Comparison of ENCODE assay signal across 11 cellular contexts in the genomic region with DNA sequence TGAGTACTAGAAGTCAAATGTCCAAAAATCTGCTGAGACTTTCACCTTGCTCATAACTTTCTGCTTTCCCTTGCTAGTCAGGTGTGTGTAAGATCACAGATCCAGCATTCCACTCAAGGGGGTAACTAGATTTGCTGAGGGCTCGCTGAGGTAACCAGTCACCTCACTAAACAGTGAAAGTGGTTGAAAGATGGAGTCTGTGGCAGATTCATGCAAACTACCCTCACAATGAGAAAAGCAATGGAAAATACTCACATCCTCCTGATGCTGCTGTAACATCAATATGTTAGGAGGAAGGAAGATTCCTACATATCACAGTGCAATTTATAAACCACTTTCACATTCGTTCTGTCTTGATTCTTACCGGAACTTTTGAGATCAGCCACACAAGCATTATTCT.
DNase-seq lines count a peak whose midpoint lies in the region; ATAC-seq and TF ChIP-seq lines count a peak whose summit lies in the region.
"Had no signal": no experiment of that assay in that cellular context is flagged by ENCODE, and none has a peak within 500 bp of the region (broad histone marks: within the 10 kb centered on the region; RNA-seq: fewer than 3 reads in every experiment).

No MANE protein-coding gene starts in this region.

- peaks cover 51% of the 10 kb centered on the region for H3K4me1 Mint-ChIP-seq in dendritic cell treated with granulocyte-macrophage colony-stimulating factor and Interleukin-4, amounts not matched to agents 40 ng/mL and 50 ng/mL, for 4 days (ENCODE audit: low read depth)

- H3K27me3 Mint-ChIP-seq in dendritic cell treated with granulocyte-macrophage colony-stimulating factor and Interleukin-4, amounts not matched to agents 40 ng/mL and 50 ng/mL, for 4 days: peaks cover 3% of the 10 kb centered on the region
- H3K27me3 Mint-ChIP-seq: type B pancreatic cell had no signal

- H3K27me3 ChIP-seq in aorta (ENCODE audit: control insufficient read depth in 1 of 2, insufficient read depth in 2 of 2, low read length in 1 of 2): no peaks in the 10 kb centered on the region

- CTCF ChIA-PET in HEK293T (lab: Yijun Ruan, JAX): no interaction called here

- no peaks in the 10 kb centered on the region for H3K36me3 Mint-ChIP-seq in dendritic cell treated with granulocyte-macrophage colony-stimulating factor and Interleukin-4, amounts not matched to agents 40 ng/mL and 50 ng/mL, for 4 days (ENCODE audit: low read depth)
- H3K36me3 Mint-ChIP-seq: type B pancreatic cell had no signal

- H3K27ac ChIP-seq in aorta (ENCODE audit: low read depth in 1 of 2, low read length in 2 of 2): no peak overlapping the region
- H3K27ac ChIP-seq: parathyroid adenoma had no signal

- peak; percentile 23 for ATAC-seq in GM18499 (IDR thresholded peaks at IDR 0.05; ENCODE audit: insufficient read depth, unreplicated experiment)
- ATAC-seq in GM21515 (IDR thresholded peaks at IDR 0.05; ENCODE audit: unreplicated experiment): peak; percentile 49
- ATAC-seq in HG03469 (IDR thresholded peaks at IDR 0.05; ENCODE audit: unreplicated experiment): peak; percentile 26
- no peak for ATAC-seq in aorta (ENCODE audit: low FRiP score)

- H3K4me3 Mint-ChIP-seq in dendritic cell treated with granulocyte-macrophage colony-stimulating factor and Interleukin-4, amounts not matched to agents 40 ng/mL and 50 ng/mL, for 4 days: peak overlapping the region; percentile 6
- H3K4me3 Mint-ChIP-seq: type B pancreatic cell had no signal

- H3K36me3 ChIP-seq in aorta (ENCODE audit: control insufficient read depth in 1 of 2, insufficient read depth in 2 of 2, low read length in 1 of 2): no peaks in the 10 kb centered on the region

- WGBS in aorta, 2 donors: 94 to 100% methylated on average over 3 of the region's 3 CpGs

- no peak overlapping the region for H3K4me3 ChIP-seq in aorta (ENCODE audit: low read length in 2 of 2)

- no peaks in the 10 kb centered on the region for H3K4me1 ChIP-seq in aorta (ENCODE audit: control insufficient read depth in 1 of 2, insufficient read depth in 2 of 2, low read length in 2 of 2)
- H3K4me1 ChIP-seq: parathyroid adenoma had no signal

- DNase-seq in HEK293T (ENCODE audit: extremely low spot score) (no peak), aorta (no peak), GOT3 (lab: John Stamatoyannopoulos, UW) (no peak), cerebellum (ENCODE audit: low spot score) (no peak)
- DNase-seq: NCI-H2081 had no signal

- POLR2A ChIA-PET in HEK293T (lab: Yijun Ruan, JAX): no interaction called here

- H3K9me3 Mint-ChIP-seq in dendritic cell treated with granulocyte-macrophage colony-stimulating factor and Interleukin-4, amounts not matched to agents 40 ng/mL and 50 ng/mL, for 4 days: peaks cover 4% of the 10 kb centered on the region
- H3K9me3 Mint-ChIP-seq: type B pancreatic cell had no signal

- H3K27ac Mint-ChIP-seq in dendritic cell treated with granulocyte-macrophage colony-stimulating factor and Interleukin-4, amounts not matched to agents 40 ng/mL and 50 ng/mL, for 4 days: peak overlapping the region; percentile 61
- H3K27ac Mint-ChIP-seq: type B pancreatic cell had no signal

- intact Hi-C loops in dendritic cell treated with granulocyte-macrophage colony-stimulating factor and Interleukin-4, amounts not matched to agents 40 ng/mL and 50 ng/mL, for 4 days (cut with micrococcal nuclease): loop anchor here (5.0 kb wide), 3 partner anchors 48 to 172 kb away; partner anchors contain the start of gene BCL6
- intact Hi-C loops in aorta (cut with DNase I): no loop called here

- peaks cover 1% of the 10 kb centered on the region for H3K9me3 ChIP-seq in aorta (ENCODE audit: control insufficient read depth, low read length)

TF ChIP-seq in HEK293T, 16 proteins besides CTCF, POLR2A, EP300 and RAD21:
- no peak for TF ChIP-seq HDGF (IDR thresholded peaks at IDR 0.05; ENCODE audit: borderline replicate concordance)
- TF ChIP-seq FOXK2 (IDR thresholded peaks at IDR 0.05): no peak
- TF ChIP-seq ELF4 (IDR thresholded peaks at IDR 0.05): no peak
- TF ChIP-seq BHLHE40 (IDR thresholded peaks at IDR 0.05; ENCODE audit: borderline replicate concordance): no peak
- TF ChIP-seq LEF1 (IDR thresholded peaks at IDR 0.05; ENCODE audit: borderline replicate concordance): no peak
- TF ChIP-seq CTBP1 (IDR thresholded peaks at IDR 0.05; ENCODE audit: borderline replicate concordance): no peak
- TF ChIP-seq NFRKB (IDR thresholded peaks at IDR 0.05): no peak
- no peak for TF ChIP-seq ZNF384 (IDR thresholded peaks at IDR 0.05)
- no peak for TF ChIP-seq PKNOX1 (IDR thresholded peaks at IDR 0.05)
- TF ChIP-seq ARNT (IDR thresholded peaks at IDR 0.05): no peak
- no peak for TF ChIP-seq FOXM1 (IDR thresholded peaks at IDR 0.05; ENCODE audit: borderline replicate concordance)
- no peak for TF ChIP-seq SP1 (IDR thresholded peaks at IDR 0.05)
- no peak for TF ChIP-seq TARDBP (IDR thresholded peaks at IDR 0.05)
- TF ChIP-seq FOXA1 (IDR thresholded peaks at IDR 0.05): no peak
- no peak for TF ChIP-seq L3MBTL2 (conservative IDR thresholded peaks at IDR 0.05)
